8 cellular contexts compared by ENCODE assay signal in the genomic region with DNA sequence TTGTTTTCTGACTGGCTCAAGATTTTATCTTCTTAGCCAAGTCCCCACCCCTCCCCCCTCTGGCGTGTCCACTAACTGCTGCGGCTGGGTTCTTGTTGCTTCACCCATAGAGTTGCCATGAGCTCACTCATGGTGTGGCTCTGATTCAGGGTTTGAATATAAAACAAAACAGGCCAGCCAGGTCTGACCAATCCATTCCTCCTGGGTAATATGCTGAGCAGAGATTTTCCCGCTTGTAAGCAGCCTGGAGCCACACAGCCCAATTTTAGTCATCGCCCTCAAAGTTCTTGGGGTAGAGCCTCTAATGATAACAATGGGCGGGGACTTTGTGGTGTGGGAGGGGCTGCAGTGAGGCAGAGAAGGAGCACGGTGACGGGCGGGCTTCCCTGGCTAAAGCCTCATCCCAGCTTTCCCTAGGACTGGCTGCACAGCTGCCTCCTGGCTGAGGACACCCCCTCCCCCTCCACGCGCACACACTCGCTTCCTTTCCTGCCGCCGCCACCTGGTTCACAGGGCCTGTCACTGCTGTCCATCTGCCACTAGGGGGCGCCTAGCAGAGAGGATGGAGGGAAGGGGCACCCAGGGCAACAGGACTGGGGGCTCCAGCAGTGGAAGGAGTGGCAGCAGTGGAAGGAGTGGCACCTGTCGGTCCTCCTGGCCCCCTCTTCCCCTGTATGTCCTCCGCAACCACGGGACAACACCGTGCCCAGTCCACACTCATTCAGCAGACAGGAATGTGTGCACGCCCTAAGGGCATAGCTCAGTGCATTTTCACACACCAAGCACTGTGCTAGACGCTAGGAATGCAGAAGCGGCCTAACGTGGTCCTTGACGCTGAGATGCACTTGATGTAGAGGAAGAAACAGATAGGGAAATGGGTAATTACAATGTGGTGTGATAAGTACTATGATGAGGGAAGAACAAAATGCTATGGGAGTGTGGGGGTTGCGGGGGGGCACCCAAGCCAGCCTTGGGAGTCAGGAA. TPM values are rescaled to one million over a fixed set of nuclear protein-coding genes. Genes with fewer than 3 reads are reported as not detected.
DNase-seq lines count a peak whose midpoint lies in the region; ATAC-seq and TF ChIP-seq lines count a peak whose summit lies in the region.

No MANE protein-coding gene starts in this region.

- H3K9me3 ChIP-seq in naive thymus-derived CD4-positive, alpha-beta T cell (ENCODE audit: control insufficient read depth in 2 of 3, low read length in 3 of 3): no peaks in the 10 kb centered on the region
- H3K9me3 ChIP-seq in tibial artery: no peaks in the 10 kb centered on the region

- H3K36me3 ChIP-seq in naive thymus-derived CD4-positive, alpha-beta T cell (ENCODE audit: control insufficient read depth in 2 of 3, insufficient read depth in 3 of 3, low read length in 3 of 3): peaks cover 0 to 1% (median 0%) of the 10 kb centered on the region in 3 experiments
- peaks cover 0 to 7% (median 0%) of the 10 kb centered on the region in 3 donors for H3K36me3 ChIP-seq in tibial artery

- DNase-seq in GM10248 (ENCODE audit: extremely low spot score) (peak; percentile 25), HEK293T (ENCODE audit: extremely low spot score) (peak; percentile 80), NCI-H510A (lab: John Stamatoyannopoulos, UW) (peak; percentile 71), epithelial cell of esophagus (ENCODE audit: low read depth) (peak; percentile 97), tibial artery (peak; percentile 64 to 77)
- DNase-seq in activated CD8-positive, alpha-beta memory T cell treated with anti-CD3 and anti-CD28 coated beads, Interleukin-2, amount 50 U/mL, for 1 hour (ENCODE audit: extremely low read depth): peak; percentile 38
- peak; percentile 49 to 76 (median 60) for DNase-seq in naive thymus-derived CD4-positive, alpha-beta T cell

- H3K9me3 Mint-ChIP-seq in naive thymus-derived CD4-positive, alpha-beta T cell: peaks cover 0 to 1% (median 0%) of the 10 kb centered on the region in 11 donors

- H3K4me1 Mint-ChIP-seq in naive thymus-derived CD4-positive, alpha-beta T cell: peaks cover 6 to 30% (median 18%) of the 10 kb centered on the region in 7 donors

- H3K4me3 ChIP-seq in epithelial cell of esophagus (ENCODE audit: low read length) (peak overlapping the region; percentile 18), tibial artery (no peak overlapping the region)
- H3K4me3 ChIP-seq in naive thymus-derived CD4-positive, alpha-beta T cell (ENCODE audit: low read length): no peak overlapping the region

- TF ChIP-seq CTCF in GM10248 (IDR thresholded peaks at IDR 0.05; ENCODE audit: control extremely low read depth, extremely low read depth, low read depth, missing control alignments): peak; percentile 77
- TF ChIP-seq CTCF in epithelial cell of esophagus (IDR thresholded peaks at IDR 0.05; ENCODE audit: insufficient read depth, low read depth, low read length, missing control alignments): peak; percentile 71
- TF ChIP-seq CTCF in tibial artery (IDR thresholded peaks at IDR 0.05): peak; percentile 50 to 51

- CTCF ChIA-PET in GM10248 (lab: Yijun Ruan, JAX) (interaction anchor here (0.6 to 19.0 kb wide), 18 partner anchors 8 to 136 kb away, joined by 3 to 222 read pairs (median 5); partner anchors contain the start of genes NCBP2L, PRPS1 and TSC22D3), HEK293T (lab: Yijun Ruan, JAX) (interaction anchor here (0.5 to 8.9 kb wide), 38 partner anchors 9 to 761 kb away, joined by 3 to 173 read pairs (median 4); partner anchors contain the start of genes NCBP2L, PRPS1 and TSC22D3)
- CTCF ChIA-PET in naive thymus-derived CD4-positive, alpha-beta T cell (lab: Charles Lee): interaction anchor here (0.8 to 8.7 kb wide), 8 partner anchors 10 to 122 kb away, joined by 3 to 96 read pairs (median 5); partner anchors contain the start of genes NCBP2L, PRPS1 and TSC22D3

- peak overlapping the region in 7 of 9 donors; percentile 1 to 89 (median 72) for H3K27ac Mint-ChIP-seq in naive thymus-derived CD4-positive, alpha-beta T cell

- peaks cover 0 to 4% (median 0%) of the 10 kb centered on the region in 5 donors for H3K36me3 Mint-ChIP-seq in naive thymus-derived CD4-positive, alpha-beta T cell

- ATAC-seq in naive thymus-derived CD4-positive, alpha-beta T cell: peak; percentile 94
- ATAC-seq in HG02938 (IDR thresholded peaks at IDR 0.05; ENCODE audit: unreplicated experiment): no peak

- H3K27me3 Mint-ChIP-seq in naive thymus-derived CD4-positive, alpha-beta T cell: no peaks in the 10 kb centered on the region

- intact Hi-C loops in naive thymus-derived CD4-positive, alpha-beta T cell (cut with micrococcal nuclease): loop anchor here (1.0 to 10.0 kb wide), 8 partner anchors 26 to 417 kb away; partner anchors contain the start of genes PRPS1 (in 2 of the 2), MID2 (in 1 of the 2) and NCBP2L (in 1 of the 2)
- intact Hi-C loops in tibial artery (cut with DNase I; ENCODE audit: low total_unique reads): loop anchor here (5.0 to 10.0 kb wide), 2 partner anchors 122 to 240 kb away; partner anchors contain the start of genes NCBP2L and TSC22D3

- no peak overlapping the region for H3K4me3 Mint-ChIP-seq in naive thymus-derived CD4-positive, alpha-beta T cell

- no peak overlapping the region for H3K27ac ChIP-seq in naive thymus-derived CD4-positive, alpha-beta T cell (ENCODE audit: low read depth, low read length)
- H3K27ac ChIP-seq in tibial artery: peak overlapping the region in 1 of 2 donors; percentile 43

- POLR2A ChIA-PET in GM10248 (lab: Yijun Ruan, JAX) (interaction anchor here (1.2 to 1.5 kb wide), 2 partner anchors 61 to 62 kb away, joined by 3 to 6 read pairs; no protein-coding TSS in a partner anchor), HEK293T (lab: Yijun Ruan, JAX) (interaction anchor here (0.6 to 2.4 kb wide), 6 partner anchors 19 to 122 kb away, joined by 3 to 10 read pairs (median 3); partner anchors contain the start of genes NCBP2L and PRPS1)
- POLR2A ChIA-PET in naive thymus-derived CD4-positive, alpha-beta T cell (lab: Charles Lee): interaction anchor here (0.9 to 1.2 kb wide), 2 partner anchors 87 to 127 kb away, joined by 3 to 4 read pairs; no protein-coding TSS in a partner anchor

- peaks cover 0 to 6% of the 10 kb centered on the region in 2 donors for H3K4me1 ChIP-seq in naive thymus-derived CD4-positive, alpha-beta T cell (ENCODE audit: control insufficient read depth in 2 of 2, insufficient read depth in 2 of 2, low read length in 2 of 2)
- H3K4me1 ChIP-seq in tibial artery: peaks cover 0 to 14% (median 3%) of the 10 kb centered on the region in 4 donors

- H3K27me3 ChIP-seq in naive thymus-derived CD4-positive, alpha-beta T cell (ENCODE audit: control insufficient read depth in 2 of 2, insufficient read depth in 2 of 2, low read length in 2 of 2): no peaks in the 10 kb centered on the region
- no peaks in the 10 kb centered on the region for H3K27me3 ChIP-seq in tibial artery

TF ChIP-seq in HEK293T, 16 proteins besides CTCF, POLR2A, EP300 and RAD21:
- TF ChIP-seq PKNOX1 (IDR thresholded peaks at IDR 0.05) (peak; percentile 84), HDGF (IDR thresholded peaks at IDR 0.05; ENCODE audit: borderline replicate concordance) (0 out of 2 replicates have a peak, but pooled peaks have one; percentile 74), SUZ12 (IDR thresholded peaks at IDR 0.05) (no peak)

RNA-seq across cellular contexts. Expression of gene PRPS1, which starts 26.8 kb away (rescaled TPM):
- total RNA-seq in naive thymus-derived CD4-positive, alpha-beta T cell: 10 to 100 TPM; 59.2 to 71.8 (median 62.6) TPM
- 10 to 100 TPM; 54.7 to 56.8 TPM for polyA plus RNA-seq in naive thymus-derived CD4-positive, alpha-beta T cell

Comparison
In these comparisons a context has a peak if more than half of its experiments do, and no peak if none do; other contexts are left out.
1. DNase-seq: peak in every context shown above with its lines; median percentile 97 in epithelial cell of esophagus; 80 in HEK293T; 71 in NCI-H510A; 70 in tibial artery; 60 in naive thymus-derived CD4-positive, alpha-beta T cell; 38 in activated CD8-positive, alpha-beta memory T cell treated with anti-CD3 and anti-CD28 coated beads, Interleukin-2, amount 50 U/mL, for 1 hour; 25 in GM10248.